Comparison of ENCODE assay signal across 9 cellular contexts in genomic region chr17:58323420-58324408, GRCh38. TPM values are rescaled to one million over a fixed set of nuclear protein-coding genes. Genes with fewer than 3 reads are reported as not detected.
DNase-seq lines count a peak whose midpoint lies in the region; TF ChIP-seq lines count a peak whose summit lies in the region.
"Had no signal": no experiment of that assay in that cellular context is flagged by ENCODE, and none has a peak within 500 bp of the region (broad histone marks: within the 10 kb centered on the region; RNA-seq: fewer than 3 reads in every experiment).

No MANE protein-coding gene starts in this region.

- H3K27me3 ChIP-seq in ACC112 (ENCODE audit: insufficient read depth, low read length) (peaks cover 55% of the 10 kb centered on the region), Karpas-422 (ENCODE audit: low read length) (no peaks in the 10 kb centered on the region), esophagus squamous epithelium (peaks cover 0 to 24% (median 0%) of the 10 kb centered on the region in 4 donors), neural cell (ENCODE audit: insufficient read depth, low read depth, low read length) (no peaks in the 10 kb centered on the region)

- in situ Hi-C loops in ACHN (cut with HindIII; ENCODE audit: low pct_ligation_motif_present, low pct_unique_long_range_greater_than_20kb, low sequenced_read_pairs), result no loop called here

- no peak for TF ChIP-seq RAD21 in neural cell (conservative IDR thresholded peaks at IDR 0.05)

- 35 to 46% methylated on average over 2 to 4 of the region's 20 CpGs for WGBS in esophagus squamous epithelium, 2 donors

- TF ChIP-seq EP300 in neural cell (conservative IDR thresholded peaks at IDR 0.05; ENCODE audit: poor library complexity, severe bottlenecking), result no peak

- H3K4me3 ChIP-seq in ACC112 (ENCODE audit: low read depth, low read length), result 0 out of 2 replicates have a peak overlapping the region, but pooled peaks have one; percentile 65
- no peak overlapping the region for H3K4me3 ChIP-seq in Karpas-422 (ENCODE audit: low read length)
- H3K4me3 ChIP-seq in esophagus squamous epithelium, result peak overlapping the region; percentile 55 to 75 (median 68)
- peak overlapping the region; percentile 83 for H3K4me3 ChIP-seq in neural cell (ENCODE audit: low read length)

- no peak for TF ChIP-seq CTCF in esophagus squamous epithelium (IDR thresholded peaks at IDR 0.05)
- TF ChIP-seq CTCF in neural cell (IDR thresholded peaks at IDR 0.05; ENCODE audit: poor library complexity, severe bottlenecking), result no peak

- H3K27ac ChIP-seq in ACC112 (ENCODE audit: low read depth, low read length) (no peak overlapping the region), Karpas-422 (ENCODE audit: low read length) (no peak overlapping the region), esophagus squamous epithelium (peak overlapping the region; percentile 23 to 66 (median 58)), neural cell (ENCODE audit: low read length) (no peak overlapping the region)

- H3K79me2 ChIP-seq in ACC112 (ENCODE audit: control insufficient read depth, insufficient read depth, low read length, unreplicated experiment), result no peaks in the 10 kb centered on the region
- H3K79me2 ChIP-seq in Karpas-422 (ENCODE audit: low read length), result no peaks in the 10 kb centered on the region
- H3K79me2 ChIP-seq in neural cell (replicated peaks; ENCODE audit: insufficient read depth, low read length), result peaks cover 35% of the 10 kb centered on the region

- H2AFZ ChIP-seq in ACC112 (ENCODE audit: low read length, unreplicated experiment) (peak overlapping the region; percentile 60), Karpas-422 (ENCODE audit: low read length) (no peak overlapping the region), neural cell (ENCODE audit: low read depth, low read length) (no peak overlapping the region)

- H4K20me1 ChIP-seq in Karpas-422 (ENCODE audit: insufficient read depth, low read depth, low read length) (no peaks in the 10 kb centered on the region), neural cell (ENCODE audit: insufficient read depth) (no peaks in the 10 kb centered on the region)

- H3K36me3 ChIP-seq in ACC112 (ENCODE audit: insufficient read depth, low read length), result no peaks in the 10 kb centered on the region
- H3K36me3 ChIP-seq in Karpas-422 (ENCODE audit: insufficient read depth, low read length), result peaks cover 3% of the 10 kb centered on the region; the same call in 1 of the 2 replicates
- H3K36me3 ChIP-seq in esophagus squamous epithelium, result no peaks in the 10 kb centered on the region
- H3K36me3 ChIP-seq in neural cell (ENCODE audit: insufficient read depth, low read length), result no peaks in the 10 kb centered on the region

- DNase-seq in Karpas-422 (peak; percentile 41), esophagus squamous epithelium (lab: John Stamatoyannopoulos, UW) (no peak), NCI-H2107 treated with DMSO at 0.1 percent for 48 hours (lab: John Stamatoyannopoulos, UW; ENCODE audit: unreplicated experiment) (no peak), NCI-H1436 treated with DMSO at 0.1 percent for 48 hours (lab: John Stamatoyannopoulos, UW) (no peak), ACHN (no peak)
- DNase-seq in activated CD4-positive, CD25-positive, alpha-beta regulatory T cell (lab: John Stamatoyannopoulos, UW), result no peak
- DNase-seq: KG1 had no signal

- H3K4me1 ChIP-seq in ACC112 (ENCODE audit: control insufficient read depth, insufficient read depth, low read length, unreplicated experiment) (no peaks in the 10 kb centered on the region), Karpas-422 (ENCODE audit: low read length) (peaks cover 28% of the 10 kb centered on the region), esophagus squamous epithelium (peaks cover 5 to 34% (median 6%) of the 10 kb centered on the region in 3 donors)

- H3K9ac ChIP-seq in Karpas-422 (ENCODE audit: low read length), result no peak overlapping the region
- peak overlapping the region; percentile 64 for H3K9ac ChIP-seq in neural cell (ENCODE audit: low read length)

- H3K9me2 ChIP-seq in Karpas-422 (replicated peaks; ENCODE audit: insufficient read depth, low read length), result no peaks in the 10 kb centered on the region
- H3K9me2 ChIP-seq in neural cell (ENCODE audit: insufficient read depth, low read length), result no peaks in the 10 kb centered on the region

- intact Hi-C loops in esophagus squamous epithelium (cut with DNase I), result no loop called here

- H3K9me3 ChIP-seq in Karpas-422 (ENCODE audit: low read length) (no peaks in the 10 kb centered on the region), esophagus squamous epithelium (no peaks in the 10 kb centered on the region), neural cell (ENCODE audit: low read length) (no peaks in the 10 kb centered on the region)

- H3K4me2 ChIP-seq in Karpas-422 (ENCODE audit: low read depth, low read length, poor library complexity, severe bottlenecking) (no peak overlapping the region), neural cell (ENCODE audit: low read length) (peak overlapping the region; percentile 96)

- no peaks in the 10 kb centered on the region for H3F3A ChIP-seq in neural cell (ENCODE audit: insufficient read depth, low read length, poor library complexity, severe bottlenecking)

- TF ChIP-seq POLR2A in esophagus squamous epithelium (IDR thresholded peaks at IDR 0.05), result no peak

TF ChIP-seq in neural cell, 6 proteins besides CTCF, POLR2A, EP300 and RAD21:
- TF ChIP-seq MXI1 (conservative IDR thresholded peaks at IDR 0.05; ENCODE audit: poor library complexity, severe bottlenecking) (no peak), EZH2 (IDR thresholded peaks at IDR 0.05; ENCODE audit: borderline replicate concordance, insufficient read depth, low read length, poor library complexity, severe bottlenecking) (no peak), SMC3 (conservative IDR thresholded peaks at IDR 0.05; ENCODE audit: poor library complexity) (no peak), REST (IDR thresholded peaks at IDR 0.05; ENCODE audit: borderline replicate concordance) (no peak), POLR2AphosphoS5 (IDR thresholded peaks at IDR 0.05) (no peak), TAF1 (IDR thresholded peaks at IDR 0.05; ENCODE audit: low read depth) (no peak)

RNA-seq across cellular contexts. Expression of gene TSPOAP1, which starts 4.9 kb away (rescaled TPM):
- 7.8 and 14.0 TPM in 2 replicates for total RNA-seq in Karpas-422 (2014; rRNA removed; shearing (Covaris generic); ENCODE audit: low replicate concordance)
- 10 to 100 TPM in 1 of 4 donors, 1 to 10 TPM in 3; 2.9 to 16.0 (median 3.3) TPM for total RNA-seq in esophagus squamous epithelium
- polyA plus RNA-seq in neural cell, result 103 and 125 TPM in 2 replicates
- 68.8 and 84.2 TPM in 2 replicates for polyA minus RNA-seq in neural cell

RNA-seq across cellular contexts. Expression of gene SUPT4H1, which starts 28.3 kb away (rescaled TPM):
- 50.2 and 64.7 TPM in 2 replicates for total RNA-seq in Karpas-422 (2014; rRNA removed; shearing (Covaris generic); ENCODE audit: low replicate concordance)
- 10 to 100 TPM; 29.9 to 54.9 (median 37.0) TPM for total RNA-seq in esophagus squamous epithelium
- polyA plus RNA-seq in neural cell, result 84.2 and 109 TPM in 2 replicates
- 30.7 and 34.5 TPM in 2 replicates for polyA minus RNA-seq in neural cell

RNA-seq across cellular contexts. Expression of gene MPO, which starts 43.0 kb away (rescaled TPM):
- not detected in 2 replicates for total RNA-seq in Karpas-422 (2014; rRNA removed; shearing (Covaris generic); ENCODE audit: low replicate concordance)
- total RNA-seq in esophagus squamous epithelium, result not detected
- polyA plus RNA-seq in neural cell, result not detected in 2 replicates
- polyA minus RNA-seq in neural cell, result not detected in 2 replicates

Comparison
In these comparisons a context has a peak if more than half of its experiments do, and no peak if none do; other contexts are left out.
1. H3K27ac ChIP-seq: peak in esophagus squamous epithelium (4 of 4); none in ACC112 (single experiment), Karpas-422 (single experiment) and neural cell (single experiment).